1 cellular context compared by ENCODE assay signal in the genomic region with DNA sequence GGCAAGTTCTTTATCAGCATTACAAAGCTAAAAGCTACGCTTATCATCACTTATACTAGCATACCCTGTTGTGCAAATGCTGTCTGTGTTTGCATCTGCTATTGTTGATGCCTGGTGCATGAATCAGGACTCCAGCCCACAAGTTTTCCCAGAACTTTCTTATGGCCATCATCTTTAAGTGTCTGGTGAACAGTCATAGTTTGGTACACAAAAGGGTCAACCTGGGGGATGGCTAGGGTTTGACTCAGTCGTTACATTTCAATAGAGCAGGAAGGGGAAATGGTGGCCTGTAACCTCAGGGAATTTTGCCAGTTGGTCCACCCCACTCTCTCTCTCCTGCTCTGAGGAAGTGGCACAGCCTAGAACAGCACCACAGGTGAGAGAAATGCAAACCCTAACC.
TF ChIP-seq lines count a peak whose summit lies in the region.

No MANE protein-coding gene starts in this region.

TF ChIP-seq in HepG2, 621 proteins besides CTCF, POLR2A, EP300 and RAD21:
- no peak for TF ChIP-seq ZNF737 (CRISPR knock-in tag; IDR thresholded peaks at IDR 0.05; ENCODE audit: borderline replicate concordance)
- no peak for TF ChIP-seq ZMAT3 (CRISPR knock-in tag; conservative IDR thresholded peaks at IDR 0.05)
- TF ChIP-seq, protein P1, sequence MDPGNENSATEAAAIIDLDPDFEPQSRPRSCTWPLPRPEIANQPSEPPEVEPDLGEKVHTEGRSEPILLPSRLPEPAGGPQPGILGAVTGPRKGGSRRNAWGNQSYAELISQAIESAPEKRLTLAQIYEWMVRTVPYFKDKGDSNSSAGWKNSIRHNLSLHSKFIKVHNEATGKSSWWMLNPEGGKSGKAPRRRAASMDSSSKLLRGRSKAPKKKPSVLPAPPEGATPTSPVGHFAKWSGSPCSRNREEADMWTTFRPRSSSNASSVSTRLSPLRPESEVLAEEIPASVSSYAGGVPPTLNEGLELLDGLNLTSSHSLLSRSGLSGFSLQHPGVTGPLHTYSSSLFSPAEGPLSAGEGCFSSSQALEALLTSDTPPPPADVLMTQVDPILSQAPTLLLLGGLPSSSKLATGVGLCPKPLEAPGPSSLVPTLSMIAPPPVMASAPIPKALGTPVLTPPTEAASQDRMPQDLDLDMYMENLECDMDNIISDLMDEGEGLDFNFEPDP (CRISPR knock-in tag; conservative IDR thresholded peaks at IDR 0.05): no peak
- no peak for TF ChIP-seq LCORL (IDR thresholded peaks at IDR 0.05)
- TF ChIP-seq LCORL (CRISPR knock-in tag; IDR thresholded peaks at IDR 0.05): no peak
- TF ChIP-seq ZNF329 (CRISPR knock-in tag; IDR thresholded peaks at IDR 0.05; ENCODE audit: low read depth): no peak
- TF ChIP-seq RELA (CRISPR knock-in tag; IDR thresholded peaks at IDR 0.05): no peak
- no peak for TF ChIP-seq RNF2 (conservative IDR thresholded peaks at IDR 0.05; ENCODE audit: low read depth)
- no peak for TF ChIP-seq NR1H2 (CRISPR knock-in tag; IDR thresholded peaks at IDR 0.05; ENCODE audit: borderline replicate concordance, low read depth)
- TF ChIP-seq, protein P2, sequence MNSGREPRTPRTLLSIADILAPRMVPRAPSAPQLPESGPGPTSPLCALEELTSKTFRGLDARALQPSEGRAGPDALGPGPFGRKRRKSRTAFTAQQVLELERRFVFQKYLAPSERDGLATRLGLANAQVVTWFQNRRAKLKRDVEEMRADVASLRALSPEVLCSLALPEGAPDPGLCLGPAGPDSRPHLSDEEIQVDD (CRISPR knock-in tag; IDR thresholded peaks at IDR 0.05; ENCODE audit: borderline replicate concordance): no peak
- TF ChIP-seq PITX1 (CRISPR knock-in tag; IDR thresholded peaks at IDR 0.05): no peak
- TF ChIP-seq, protein P3, sequence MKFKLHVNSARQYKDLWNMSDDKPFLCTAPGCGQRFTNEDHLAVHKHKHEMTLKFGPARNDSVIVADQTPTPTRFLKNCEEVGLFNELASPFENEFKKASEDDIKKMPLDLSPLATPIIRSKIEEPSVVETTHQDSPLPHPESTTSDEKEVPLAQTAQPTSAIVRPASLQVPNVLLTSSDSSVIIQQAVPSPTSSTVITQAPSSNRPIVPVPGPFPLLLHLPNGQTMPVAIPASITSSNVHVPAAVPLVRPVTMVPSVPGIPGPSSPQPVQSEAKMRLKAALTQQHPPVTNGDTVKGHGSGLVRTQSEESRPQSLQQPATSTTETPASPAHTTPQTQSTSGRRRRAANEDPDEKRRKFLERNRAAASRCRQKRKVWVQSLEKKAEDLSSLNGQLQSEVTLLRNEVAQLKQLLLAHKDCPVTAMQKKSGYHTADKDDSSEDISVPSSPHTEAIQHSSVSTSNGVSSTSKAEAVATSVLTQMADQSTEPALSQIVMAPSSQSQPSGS (CRISPR knock-in tag; IDR thresholded peaks at IDR 0.05): no peak
- TF ChIP-seq RCOR2 (CRISPR knock-in tag; IDR thresholded peaks at IDR 0.05): no peak
- TF ChIP-seq, protein P4, sequence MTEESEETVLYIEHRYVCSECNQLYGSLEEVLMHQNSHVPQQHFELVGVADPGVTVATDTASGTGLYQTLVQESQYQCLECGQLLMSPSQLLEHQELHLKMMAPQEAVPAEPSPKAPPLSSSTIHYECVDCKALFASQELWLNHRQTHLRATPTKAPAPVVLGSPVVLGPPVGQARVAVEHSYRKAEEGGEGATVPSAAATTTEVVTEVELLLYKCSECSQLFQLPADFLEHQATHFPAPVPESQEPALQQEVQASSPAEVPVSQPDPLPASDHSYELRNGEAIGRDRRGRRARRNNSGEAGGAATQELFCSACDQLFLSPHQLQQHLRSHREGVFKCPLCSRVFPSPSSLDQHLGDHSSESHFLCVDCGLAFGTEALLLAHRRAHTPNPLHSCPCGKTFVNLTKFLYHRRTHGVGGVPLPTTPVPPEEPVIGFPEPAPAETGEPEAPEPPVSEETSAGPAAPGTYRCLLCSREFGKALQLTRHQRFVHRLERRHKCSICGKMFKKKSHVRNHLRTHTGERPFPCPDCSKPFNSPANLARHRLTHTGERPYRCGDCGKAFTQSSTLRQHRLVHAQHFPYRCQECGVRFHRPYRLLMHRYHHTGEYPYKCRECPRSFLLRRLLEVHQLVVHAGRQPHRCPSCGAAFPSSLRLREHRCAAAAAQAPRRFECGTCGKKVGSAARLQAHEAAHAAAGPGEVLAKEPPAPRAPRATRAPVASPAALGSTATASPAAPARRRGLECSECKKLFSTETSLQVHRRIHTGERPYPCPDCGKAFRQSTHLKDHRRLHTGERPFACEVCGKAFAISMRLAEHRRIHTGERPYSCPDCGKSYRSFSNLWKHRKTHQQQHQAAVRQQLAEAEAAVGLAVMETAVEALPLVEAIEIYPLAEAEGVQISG (CRISPR knock-in tag; IDR thresholded peaks at IDR 0.05): no peak
- TF ChIP-seq ZNF841 (CRISPR knock-in tag; IDR thresholded peaks at IDR 0.05; ENCODE audit: borderline replicate concordance): no peak
- no peak for TF ChIP-seq NFATC3 (CRISPR knock-in tag; IDR thresholded peaks at IDR 0.05)
